In the genomic region with DNA sequence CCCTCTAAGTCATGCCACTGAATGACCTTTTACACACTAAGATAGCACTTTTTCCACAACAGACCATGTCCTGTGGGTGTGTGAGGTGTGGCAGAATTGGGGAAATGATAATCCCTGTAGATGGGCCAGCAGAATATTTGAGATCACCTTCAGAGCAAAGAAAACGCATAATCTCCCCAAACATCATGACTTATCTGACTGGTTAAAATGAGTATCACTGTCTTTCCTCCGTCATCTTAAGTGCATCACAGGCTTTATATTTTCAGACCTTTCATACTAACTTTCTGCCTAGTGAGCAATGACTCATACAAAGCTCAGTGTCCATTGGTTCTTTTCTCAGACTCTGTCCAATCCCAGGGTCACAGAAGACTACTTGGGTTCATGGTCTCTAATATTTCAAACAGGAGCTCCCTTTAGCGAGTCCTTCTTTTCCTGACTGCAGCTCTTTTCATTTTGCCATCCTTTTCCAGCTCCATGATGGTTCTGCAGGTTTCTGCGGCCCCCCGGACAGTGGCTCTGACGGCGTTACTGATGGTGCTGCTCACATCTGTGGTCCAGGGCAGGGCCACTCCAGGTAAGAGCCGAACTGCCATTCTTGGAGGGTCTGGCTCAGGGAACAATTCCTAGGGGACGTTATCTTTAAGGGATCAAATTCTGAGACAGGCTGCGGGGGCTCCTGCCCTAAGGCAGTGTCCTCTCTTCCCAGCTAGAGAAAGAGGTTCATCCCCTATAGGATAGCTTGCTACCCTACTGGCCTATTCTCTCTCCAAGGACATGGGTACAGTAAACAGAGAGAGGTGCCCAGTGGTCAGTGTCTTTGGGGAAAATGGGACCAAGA, we compare ENCODE assay signal across 8 cellular contexts. TPM values are rescaled to one million over a fixed set of nuclear protein-coding genes. Genes with fewer than 3 reads are reported as not detected.
DNase-seq lines count a peak whose midpoint lies in the region; ATAC-seq and TF ChIP-seq lines count a peak whose summit lies in the region.

HLA-DPB1 (plus strand) TSS at position 423 of the 838 bp plus-strand sequence; CDS start at position 475, 52 bp downstream.

- H3K36me3 ChIP-seq in ascending aorta: no peaks in the 10 kb centered on the region
- no peaks in the 10 kb centered on the region for H3K36me3 ChIP-seq in skeletal muscle tissue (ENCODE audit: control insufficient read depth in 3 of 3, insufficient read depth in 3 of 3, low read length in 3 of 3)

- intact Hi-C loops in ascending aorta (cut with DNase I) (loop anchor here (10.0 kb wide), 1 partner anchor 181 kb away; no protein-coding TSS in a partner anchor), left ventricle myocardium superior (cut with micrococcal nuclease) (no loop called here)

- H3K9me3 ChIP-seq in ascending aorta: no peaks in the 10 kb centered on the region
- no peaks in the 10 kb centered on the region for H3K9me3 ChIP-seq in skeletal muscle tissue (ENCODE audit: control insufficient read depth in 3 of 3, low read length in 3 of 3)

- H3K4me1 ChIP-seq in ascending aorta: no peaks in the 10 kb centered on the region
- peaks cover 5 to 12% (median 12%) of the 10 kb centered on the region in 3 donors for H3K4me1 ChIP-seq in skeletal muscle tissue (ENCODE audit: control insufficient read depth in 3 of 3, insufficient read depth in 3 of 3, low read length in 3 of 3)

- peak within 1 kb of the TSS; percentile 28 to 66 (median 50) for H3K9ac ChIP-seq in skeletal muscle tissue (ENCODE audit: low read depth in 1 of 3, low read length in 3 of 3)

- TF ChIP-seq CTCF in AG10803 (conservative IDR thresholded peaks at IDR 0.05; ENCODE audit: low read length) (no peak), ascending aorta (IDR thresholded peaks at IDR 0.05) (no peak)

- H3K27ac ChIP-seq in ascending aorta: peak within 1 kb of the TSS; percentile 46 to 67
- peak within 1 kb of the TSS; percentile 80 for H3K27ac ChIP-seq in skeletal muscle tissue (ENCODE audit: low read depth, low read length)

- H3K4me3 ChIP-seq in AG10803 (ENCODE audit: low read length) (no peak within 1 kb of the TSS), ascending aorta (peak within 1 kb of the TSS; percentile 30 to 55), skeletal muscle tissue (ENCODE audit: low read length in 3 of 3) (peak within 1 kb of the TSS; percentile 53 to 67 (median 65))

- ATAC-seq in GM18499 (IDR thresholded peaks at IDR 0.05; ENCODE audit: insufficient read depth, unreplicated experiment) (peak; percentile 43), HG02678 (IDR thresholded peaks at IDR 0.05; ENCODE audit: unreplicated experiment) (peak; percentile 63), left ventricle myocardium superior (peak; percentile 73)

- H3K27me3 ChIP-seq in ascending aorta: no peaks in the 10 kb centered on the region
- H3K27me3 ChIP-seq in skeletal muscle tissue (ENCODE audit: control insufficient read depth in 3 of 3, insufficient read depth in 3 of 3, low read length in 3 of 3): peaks cover 15 to 21% (median 18%) of the 10 kb centered on the region in 3 donors

- DNase-seq in AG10803 (ENCODE audit: low read depth): peak; percentile 48
- DNase-seq in NCI-H2227 treated with DMSO at 0.1 percent for 48 hours (lab: John Stamatoyannopoulos, UW): peak; percentile 64
- no peak for DNase-seq in ascending aorta (ENCODE audit: low spot score in 2 of 2)
- DNase-seq in left ventricle myocardium superior: no peak
- no peak for DNase-seq in iPS-NIHi7 (ENCODE audit: extremely low spot score)

RNA-seq across cellular contexts. Expression of gene HLA-DPB1, which starts in this region (rescaled TPM):
- total RNA-seq in ascending aorta (72.7 TPM), left ventricle myocardium superior (41.5 TPM), skeletal muscle tissue (9.9 TPM)

Comparison
In these comparisons a context has a peak if more than half of its experiments do, and no peak if none do; other contexts are left out.
1. DNase-seq: peak in AG10803 (single experiment) and NCI-H2227 treated with DMSO at 0.1 percent for 48 hours (single experiment); none in ascending aorta (0 of 2), left ventricle myocardium superior (single experiment) and iPS-NIHi7 (single experiment).
2. Peak in every context shown above with its lines, with median percentiles within 50 percentile points of each other: ATAC-seq.